In genomic region chr17:78316115-78316866, GRCh38 we compare ENCODE assay signal across 9 cellular contexts. TPM values are rescaled to one million over a fixed set of nuclear protein-coding genes. Genes with fewer than 3 reads are reported as not detected.
DNase-seq lines count a peak whose midpoint lies in the region; ATAC-seq and FAIRE-seq lines count a peak whose summit lies in the region.
"Had no signal": no experiment of that assay in that cellular context is flagged by ENCODE, and none has a peak within 500 bp of the region (broad histone marks: within the 10 kb centered on the region; RNA-seq: fewer than 3 reads in every experiment).

No MANE protein-coding gene starts in this region.

- H3K4me1 ChIP-seq in iPS-18a (ENCODE audit: control insufficient read depth, low read depth, low read length) (peaks cover 22% of the 10 kb centered on the region), small intestine (ENCODE audit: control insufficient read depth in 2 of 2, insufficient read depth in 1 of 2, low read depth in 1 of 2, low read length in 1 of 2) (peaks cover 3 to 12% of the 10 kb centered on the region in 2 donors)

- H3K27ac Mint-ChIP-seq in activated CD4-positive, alpha-beta memory T cell treated with anti-CD3 and anti-CD28 coated beads for 36 hours, result peak overlapping the region; percentile 87

- FAIRE-seq in small intestine (lab: Jason Lieb, UNC), result no peak

- POLR2A ChIA-PET in activated CD4-positive, alpha-beta memory T cell treated with anti-CD3 and anti-CD28 coated beads for 36 hours (lab: Charles Lee), result interaction anchor here (0.9 to 2.0 kb wide), 4 partner anchors 24 to 43 kb away, joined by 3 to 11 read pairs (median 4); partner anchors contain the start of gene SOCS3

- H3K9me3 ChIP-seq in iPS-18a (ENCODE audit: control insufficient read depth, low read depth, low read length) (no peaks in the 10 kb centered on the region), small intestine (ENCODE audit: control insufficient read depth, low read depth) (no peaks in the 10 kb centered on the region)

- DNase-seq in GM19238 (ENCODE audit: insufficient read length, low spot score) (peak; percentile 40), small intestine (no peak), HCEC 1CT (no peak), 8988T (no peak)
- no peak for DNase-seq in activated CD4-positive, alpha-beta memory T cell treated with anti-CD3 and anti-CD28 coated beads for 36 hours

- peaks cover 49% of the 10 kb centered on the region for H3K4me1 Mint-ChIP-seq in activated CD4-positive, alpha-beta memory T cell treated with anti-CD3 and anti-CD28 coated beads for 36 hours (ENCODE audit: low read depth)

- 53 to 63% (median 57%) methylated on average over 22 of the region's 22 CpGs for WGBS in small intestine, 3 donors

- H3K36me3 ChIP-seq in iPS-18a (ENCODE audit: control insufficient read depth, low read depth, low read length) (no peaks in the 10 kb centered on the region), small intestine (ENCODE audit: control insufficient read depth in 2 of 2, insufficient read depth in 2 of 2, low read length in 2 of 2) (no peaks in the 10 kb centered on the region)

- peaks cover 9% of the 10 kb centered on the region for H3K27me3 ChIP-seq in iPS-18a (ENCODE audit: control insufficient read depth, insufficient read depth, low read length)
- H3K27me3 ChIP-seq in small intestine (ENCODE audit: control insufficient read depth in 2 of 2, insufficient read depth in 2 of 2, low read length in 2 of 2), result no peaks in the 10 kb centered on the region

- intact Hi-C loops in activated CD4-positive, alpha-beta memory T cell treated with anti-CD3 and anti-CD28 coated beads for 36 hours (cut with micrococcal nuclease), result no loop called here

- H3K27ac ChIP-seq in iPS-18a (ENCODE audit: low read length) (peak overlapping the region; percentile 44), small intestine (ENCODE audit: low read depth in 1 of 2, low read length in 1 of 2) (peak overlapping the region; percentile 77 to 98)
- H3K27ac ChIP-seq: VCaP had no signal

- H3K27me3 Mint-ChIP-seq in activated CD4-positive, alpha-beta memory T cell treated with anti-CD3 and anti-CD28 coated beads for 36 hours, result peaks cover 1% of the 10 kb centered on the region

- ATAC-seq in GM21367 (IDR thresholded peaks at IDR 0.05; ENCODE audit: unreplicated experiment) (no peak), HG03565 (IDR thresholded peaks at IDR 0.05; ENCODE audit: unreplicated experiment) (no peak)

- no peaks in the 10 kb centered on the region for H3K36me3 Mint-ChIP-seq in activated CD4-positive, alpha-beta memory T cell treated with anti-CD3 and anti-CD28 coated beads for 36 hours

- peak overlapping the region; percentile 28 for H3K4me3 ChIP-seq in iPS-18a (ENCODE audit: low read length)
- no peak overlapping the region for H3K4me3 ChIP-seq in small intestine (ENCODE audit: low read depth in 1 of 2, low read length in 2 of 2)

- CTCF ChIA-PET in activated CD4-positive, alpha-beta memory T cell treated with anti-CD3 and anti-CD28 coated beads for 36 hours (lab: Charles Lee), result interaction anchor here (1.0 to 2.8 kb wide), 5 partner anchors 15 to 106 kb away, joined by 3 to 10 read pairs (median 6); partner anchors contain the start of gene SOCS3

- H3K4me3 Mint-ChIP-seq in activated CD4-positive, alpha-beta memory T cell treated with anti-CD3 and anti-CD28 coated beads for 36 hours, result peak overlapping the region; percentile 42

- no peaks in the 10 kb centered on the region for H3K9me3 Mint-ChIP-seq in activated CD4-positive, alpha-beta memory T cell treated with anti-CD3 and anti-CD28 coated beads for 36 hours

- H3K9ac ChIP-seq in iPS-18a (ENCODE audit: low read length), result peak overlapping the region; percentile 40

RNA-seq across cellular contexts. Expression of gene SOCS3, which starts 43.6 kb away (rescaled TPM):
- 100 to 1,000 TPM; 162 to 167 TPM for total RNA-seq in activated CD4-positive, alpha-beta memory T cell treated with anti-CD3 and anti-CD28 coated beads for 36 hours
- 10 to 100 TPM in 1 of 3 donors, 1 to 10 TPM in 2; 3.4 to 67.3 (median 6.5) TPM for polyA plus RNA-seq in small intestine
